2 cellular contexts compared by ENCODE assay signal in genomic region chr10:70031215-70031614, GRCh38.
TF ChIP-seq lines count a peak whose summit lies in the region.

No MANE protein-coding gene starts in this region.

TF ChIP-seq in HepG2, 621 proteins besides CTCF, POLR2A, EP300 and RAD21:
- TF ChIP-seq ZFP1 (CRISPR knock-in tag; IDR thresholded peaks at IDR 0.05) = peak; percentile 83; the same call in 1 of the 2 replicates
- no peak for TF ChIP-seq TSC22D2 (CRISPR knock-in tag; IDR thresholded peaks at IDR 0.05; ENCODE audit: borderline replicate concordance)
- TF ChIP-seq, protein P1, sequence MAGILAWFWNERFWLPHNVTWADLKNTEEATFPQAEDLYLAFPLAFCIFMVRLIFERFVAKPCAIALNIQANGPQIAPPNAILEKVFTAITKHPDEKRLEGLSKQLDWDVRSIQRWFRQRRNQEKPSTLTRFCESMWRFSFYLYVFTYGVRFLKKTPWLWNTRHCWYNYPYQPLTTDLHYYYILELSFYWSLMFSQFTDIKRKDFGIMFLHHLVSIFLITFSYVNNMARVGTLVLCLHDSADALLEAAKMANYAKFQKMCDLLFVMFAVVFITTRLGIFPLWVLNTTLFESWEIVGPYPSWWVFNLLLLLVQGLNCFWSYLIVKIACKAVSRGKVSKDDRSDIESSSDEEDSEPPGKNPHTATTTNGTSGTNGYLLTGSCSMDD (CRISPR knock-in tag; IDR thresholded peaks at IDR 0.05) = no peak
TF ChIP-seq in HepG2: peak in this region for 1.

TF ChIP-seq in K562, 482 proteins besides CTCF, POLR2A, EP300 and RAD21:
- peak; percentile 83 for TF ChIP-seq ZFP1 (CRISPR knock-in tag; IDR thresholded peaks at IDR 0.05)
- no peak for TF ChIP-seq ZBTB7A (IDR thresholded peaks at IDR 0.05; ENCODE audit: borderline replicate concordance, control insufficient read depth, low read depth, low read length)
